Comparison of ENCODE assay signal across 17 cellular contexts in the genomic region with DNA sequence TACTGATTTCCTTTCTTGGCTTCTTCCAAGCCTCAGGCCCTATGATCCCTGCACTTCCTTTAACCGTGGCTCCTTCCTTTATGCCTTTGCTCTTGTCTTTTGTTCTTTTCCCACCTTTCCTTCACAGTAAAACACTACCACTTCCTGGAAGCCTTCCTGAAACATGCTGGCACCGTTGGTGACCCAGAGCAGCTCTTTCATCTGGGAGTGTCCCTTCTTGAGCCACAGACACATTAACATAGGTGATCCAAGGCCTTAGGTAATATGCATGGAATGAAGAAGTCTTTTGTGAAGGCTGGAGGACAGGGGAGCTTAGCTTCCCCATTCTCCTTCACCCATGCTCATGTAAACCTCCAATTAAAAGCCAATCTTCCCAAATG. TPM values are rescaled to one million over a fixed set of nuclear protein-coding genes. Genes with fewer than 3 reads are reported as not detected.
DNase-seq lines count a peak whose midpoint lies in the region; ATAC-seq, FAIRE-seq and TF ChIP-seq lines count a peak whose summit lies in the region.
"Had no signal": no experiment of that assay in that cellular context is flagged by ENCODE, and none has a peak within 500 bp of the region (broad histone marks: within the 10 kb centered on the region; RNA-seq: fewer than 3 reads in every experiment).

No MANE protein-coding gene starts in this region.

- no peak overlapping the region for H3K4me2 ChIP-seq in H1 (ENCODE audit: insufficient read depth in 1 of 2, low read depth in 2 of 2, low read length in 2 of 2)

- WGBS in H1 (ENCODE audit: extremely low coverage in 1 of 2, insufficient coverage in 1 of 2, insufficient read length in 1 of 2, insufficient replicate concordance in 2 of 2, low coverage in 1 of 2, low lambda C conversion rate in 2 of 2, missing lambda C conversion rate in 1 of 2), 2 experiments, result 80% methylated on average over 2 of the region's 2 CpGs; no CpG with 5 or more reads in 1 of the 2 experiments

- H3K23ac ChIP-seq in H1 (ENCODE audit: insufficient read length), result no peak overlapping the region

- no peak overlapping the region for H2BK120ac ChIP-seq in H1 (replicated peaks; ENCODE audit: low read depth, low read length)

- H3K18ac ChIP-seq in H1 (ENCODE audit: extremely low read depth, low read length), result peak overlapping the region; percentile 72; the same call in 1 of the 2 replicates

- H3K9me3 ChIP-seq in Panc1 (ENCODE audit: control insufficient read depth, insufficient read depth, low read depth, low read length) (no peaks in the 10 kb centered on the region), H1 (ENCODE audit: insufficient read depth in 2 of 2, low read depth in 1 of 2, low read length in 1 of 2) (no peaks in the 10 kb centered on the region), thoracic aorta (no peaks in the 10 kb centered on the region)

- POLR2A ChIA-PET in Panc1 (lab: Charles Lee), result interaction anchor here (1.2 kb wide), 1 partner anchor 30 kb away, joined by 3 read pairs; no protein-coding TSS in a partner anchor
- POLR2A ChIA-PET in H1 (lab: Charles Lee; ENCODE audit: partially characterized antibody), result interaction anchor here (0.9 to 43.9 kb wide), 4 partner anchors 9 to 31 kb away, joined by 3 to 1731 read pairs (median 8); partner anchors contain the start of gene AMOTL2

- intact Hi-C loops in Panc1 (cut with micrococcal nuclease; ENCODE audit: unreplicated experiment), result no loop called here

- H3K4me1 ChIP-seq in Panc1 (ENCODE audit: control insufficient read depth, insufficient read depth, low read length), result peaks cover 55% of the 10 kb centered on the region
- peaks cover 6 to 26% (median 13%) of the 10 kb centered on the region in 4 experiments for H3K4me1 ChIP-seq in H1 (replicated peaks in 1 of 4; ENCODE audit: control insufficient read depth in 3 of 4, insufficient read depth in 4 of 4, low read length in 3 of 4)
- H3K4me1 ChIP-seq in thoracic aorta (ENCODE audit: control insufficient read depth in 1 of 2, low read depth in 2 of 2), result peaks cover 47 to 74% of the 10 kb centered on the region in 2 donors

- no peak for TF ChIP-seq RAD21 in H1 (IDR thresholded peaks at IDR 0.05 in 1 of 2, conservative IDR thresholded peaks at IDR 0.05 in 1 of 2; ENCODE audit: low read depth in 2 of 2, low read length in 2 of 2)

- no peak overlapping the region for H4K91ac ChIP-seq in H1 (replicated peaks; ENCODE audit: insufficient read length, low read length)

- no peak overlapping the region for H3K4ac ChIP-seq in H1 (replicated peaks; ENCODE audit: insufficient read length, low read depth, low read length)

- H3K36me3 Mint-ChIP-seq in activated T-cell treated with anti-CD3 and anti-CD28 coated beads, Interleukin-2, amount 50 U/mL, for 72 hours (ENCODE audit: insufficient read depth in 2 of 2), result no peaks in the 10 kb centered on the region
- H3K36me3 Mint-ChIP-seq: CD14-positive monocyte; memory B cell; stimulated activated memory B cell treated with anti-CD40 and anti-IgM and Interleukin-4, amounts not matched to agents 10 μg/mL and 1 μg/mL and 100 μg/mL, for 72 hours had no signal

- H3K4me3 Mint-ChIP-seq in activated T-cell treated with anti-CD3 and anti-CD28 coated beads, Interleukin-2, amount 50 U/mL, for 72 hours, result no peak overlapping the region
- H3K4me3 Mint-ChIP-seq: CD14-positive monocyte; memory B cell; stimulated activated memory B cell treated with anti-CD40 and anti-IgM and Interleukin-4, amounts not matched to agents 10 μg/mL and 1 μg/mL and 100 μg/mL, for 72 hours had no signal

- H2BK5ac ChIP-seq in H1 (ENCODE audit: low read depth, low read length), result peak overlapping the region; percentile 77; the same call in 1 of the 2 replicates

- H3K4me3 ChIP-seq in Panc1 (ENCODE audit: low read depth in 2 of 2, low read length in 2 of 2) (no peak overlapping the region), H1 (ENCODE audit: extremely low read depth in 1 of 4, insufficient read depth in 2 of 4, low read depth in 3 of 4, low read length in 4 of 4) (no peak overlapping the region), thoracic aorta (no peak overlapping the region)

- H3K79me2 ChIP-seq in H1 (ENCODE audit: control insufficient read depth in 1 of 2, insufficient read depth in 2 of 2, low read length in 2 of 2), result no peaks in the 10 kb centered on the region

- H3K23me2 ChIP-seq in H1 (ENCODE audit: low read depth, low read length), result no peaks in the 10 kb centered on the region

- H4K8ac ChIP-seq in H1 (ENCODE audit: extremely low read depth, insufficient read depth, low read length), result no peak overlapping the region

- no peak overlapping the region for H2AFZ ChIP-seq in H1 (ENCODE audit: low read length)

- no peak overlapping the region for H3K27ac Mint-ChIP-seq in activated T-cell treated with anti-CD3 and anti-CD28 coated beads, Interleukin-2, amount 50 U/mL, for 72 hours
- H3K27ac Mint-ChIP-seq: CD14-positive monocyte; memory B cell; progenitor cell of endocrine pancreas; stimulated activated memory B cell treated with anti-CD40 and anti-IgM and Interleukin-4, amounts not matched to agents 10 μg/mL and 1 μg/mL and 100 μg/mL, for 72 hours had no signal

- no peaks in the 10 kb centered on the region for H3K27me3 ChIP-seq in Panc1 (ENCODE audit: control insufficient read depth, insufficient read depth, low read length)
- H3K27me3 ChIP-seq in H1 (replicated peaks in 1 of 4; ENCODE audit: control insufficient read depth in 3 of 4, extremely low read depth in 1 of 4, insufficient read depth in 3 of 4, low read length in 3 of 4), result no peaks in the 10 kb centered on the region
- H3K27me3 ChIP-seq in thoracic aorta (replicated peaks; ENCODE audit: insufficient read depth), result no peaks in the 10 kb centered on the region

- H3K14ac ChIP-seq in H1 (ENCODE audit: insufficient read length), result no peak overlapping the region

- 0 out of 2 replicates have a peak overlapping the region, but pooled peaks have one; percentile 25 for H2BK20ac ChIP-seq in H1 (ENCODE audit: low read length)

- H2BK12ac ChIP-seq in H1 (ENCODE audit: low read depth, low read length), result peak overlapping the region; percentile 96; the same call in 1 of the 2 replicates

- no peaks in the 10 kb centered on the region for H3K27me3 Mint-ChIP-seq in activated T-cell treated with anti-CD3 and anti-CD28 coated beads, Interleukin-2, amount 50 U/mL, for 72 hours (ENCODE audit: low read depth)

- TF ChIP-seq POLR2A in H1 (IDR thresholded peaks at IDR 0.05; ENCODE audit: control extremely low read depth in 1 of 2, low read depth in 2 of 2, low read length in 2 of 2), result no peak

- H3K79me1 ChIP-seq in H1 (ENCODE audit: low read depth, low read length), result no peaks in the 10 kb centered on the region

- H2AK5ac ChIP-seq in H1 (ENCODE audit: low read depth, low read length), result no peak overlapping the region; the same call in 1 of the 2 replicates

- CTCF ChIA-PET in Panc1 (lab: Charles Lee) (no interaction called here), H1 (lab: Charles Lee; ENCODE audit: partially characterized antibody) (interaction anchor here (0.9 to 6.0 kb wide), 9 partner anchors 11 to 142 kb away, joined by 3 to 31 read pairs (median 4); no protein-coding TSS in a partner anchor)

- in situ Hi-C loops in Panc1 (cut with HindIII; ENCODE audit: low pct_unique_long_range_greater_than_20kb, low sequenced_read_pairs), result no loop called here

- no peak for TF ChIP-seq CTCF in Panc1 (IDR thresholded peaks at IDR 0.05)
- TF ChIP-seq CTCF in H1 (IDR thresholded peaks at IDR 0.05; ENCODE audit: control extremely low read depth in 1 of 3, insufficient read depth in 1 of 3, low read depth in 1 of 3, low read length in 3 of 3), result no peak
- no peak for TF ChIP-seq CTCF in thoracic aorta (IDR thresholded peaks at IDR 0.05)

- H3K27ac ChIP-seq in Panc1 (ENCODE audit: low read length), result peak overlapping the region; percentile 88
- H3K27ac ChIP-seq in H1 (ENCODE audit: low read depth, low read length), result no peak overlapping the region
- peak overlapping the region; percentile 86 to 87 for H3K27ac ChIP-seq in thoracic aorta

- H3K36me3 ChIP-seq in Panc1 (ENCODE audit: control insufficient read depth, insufficient read depth, low read length), result no peaks in the 10 kb centered on the region
- no peaks in the 10 kb centered on the region for H3K36me3 ChIP-seq in H1 (ENCODE audit: control insufficient read depth in 2 of 4, insufficient read depth in 4 of 4, low read length in 3 of 4)
- H3K36me3 ChIP-seq in thoracic aorta, result no peaks in the 10 kb centered on the region

- H4K20me1 ChIP-seq in H1 (replicated peaks in 1 of 2; ENCODE audit: control insufficient read depth in 1 of 2, insufficient read depth in 2 of 2, low read length in 2 of 2), result no peaks in the 10 kb centered on the region

- no peak overlapping the region for H4K5ac ChIP-seq in H1 (ENCODE audit: insufficient read length, low read depth, low read length)

- no peaks in the 10 kb centered on the region for H3K4me1 Mint-ChIP-seq in activated T-cell treated with anti-CD3 and anti-CD28 coated beads, Interleukin-2, amount 50 U/mL, for 72 hours (ENCODE audit: low read depth)
- H3K4me1 Mint-ChIP-seq: CD14-positive monocyte; memory B cell; stimulated activated memory B cell treated with anti-CD40 and anti-IgM and Interleukin-4, amounts not matched to agents 10 μg/mL and 1 μg/mL and 100 μg/mL, for 72 hours had no signal

- ATAC-seq in Panc1 (no peak), thoracic aorta (ENCODE audit: insufficient number of reproducible peaks, low FRiP score, low read depth) (no peak), HG03135 (IDR thresholded peaks at IDR 0.05; ENCODE audit: unreplicated experiment) (no peak)
- ATAC-seq in activated T-cell treated with anti-CD3 and anti-CD28 coated beads, Interleukin-2, amount 50 U/mL, for 72 hours (replicated peaks in 1 of 2), result no peak
- ATAC-seq: stimulated activated memory B cell treated with anti-CD40 and anti-IgM and Interleukin-4, amounts not matched to agents 10 μg/mL and 1 μg/mL and 100 μg/mL, for 72 hours had no signal

- no peak overlapping the region for H3K56ac ChIP-seq in H1 (replicated peaks; ENCODE audit: insufficient read length, low read depth, low read length)

- no TSS peak for BruUV-seq in Panc1 (replicated peaks; lab: Mats Ljungman, UMichigan)

- DNase-seq in Panc1 (ENCODE audit: low read depth, low spot score) (no peak), H1 (ENCODE audit: low read depth in 1 of 2, low spot score in 2 of 2) (no peak), mucosa of gallbladder (ENCODE audit: low spot score) (peak; percentile 61), thoracic aorta (ENCODE audit: low spot score) (no peak), DMS79 (lab: John Stamatoyannopoulos, UW) (no peak)
- DNase-seq in activated T-cell treated with anti-CD3 and anti-CD28 coated beads, Interleukin-2, amount 50 U/mL, for 72 hours, result no peak
- DNase-seq: MV-4-11; stimulated activated CD4-positive, alpha-beta T cell treated with anti-CD3 and anti-CD28 coated beads, Interleukin-4, amount 100 ng/mL, for 24 hours; T-helper 9 cell had no signal

- no peaks in the 10 kb centered on the region for H3K9me3 Mint-ChIP-seq in activated T-cell treated with anti-CD3 and anti-CD28 coated beads, Interleukin-2, amount 50 U/mL, for 72 hours
- H3K9me3 Mint-ChIP-seq: CD14-positive monocyte; memory B cell; stimulated activated memory B cell treated with anti-CD40 and anti-IgM and Interleukin-4, amounts not matched to agents 10 μg/mL and 1 μg/mL and 100 μg/mL, for 72 hours had no signal

- no peak for TF ChIP-seq EP300 in H1 (IDR thresholded peaks at IDR 0.05; ENCODE audit: borderline replicate concordance in 1 of 2, low read depth in 2 of 2, low read length in 2 of 2)

- H2BK15ac ChIP-seq in H1 (ENCODE audit: low read length), result 0 out of 2 replicates have a peak overlapping the region, but pooled peaks have one; percentile 1

- no peak for FAIRE-seq in H1 (lab: Jason Lieb, UNC)
- FAIRE-seq: endometrium, G401.6 had no signal

- no peak overlapping the region for H3K9ac ChIP-seq in H1 (replicated peaks in 1 of 4; ENCODE audit: extremely low read depth in 1 of 4, low read depth in 3 of 4, low read length in 3 of 4)

RNA-seq across cellular contexts. Expression of gene AMOTL2, which starts 39.4 kb away (rescaled TPM):
- total RNA-seq in Panc1 (2021; ENCODE audit: unreplicated experiment) (146 TPM), mucosa of gallbladder (129 TPM), thoracic aorta (100 to 1,000 TPM in 1 of 2 donors, 10 to 100 TPM in 1; 62.4 to 161 TPM)
- polyA plus RNA-seq in Panc1 (2012; ENCODE audit: insufficient read length), result 73.2 TPM
- 60.3 and 63.7 TPM in 2 replicates for total RNA-seq in H1 (2021; fragmentation: NEBNext Ultra II Directional; extraction: Animal tissue kit (Norgen Biotek cat#: 25700))
- 19.0 and 33.5 TPM in 2 replicates for polyA plus RNA-seq in H1 (2011; rRNA removed)
- 31.5 TPM for polyA plus RNA-seq in H1 (2011; cell fraction: cytosol; rRNA removed)
- polyA plus RNA-seq in H1 (2011; cell fraction: nucleus; rRNA removed), result 61.9 TPM
- 19.2 to 24.1 TPM (median 20.7 TPM) in 4 replicates for polyA plus RNA-seq in H1 (2012, experiment 1 of 2)
- polyA plus RNA-seq in H1 (2012, experiment 2 of 2), result 17.1 TPM
- 18.6 TPM for polyA plus RNA-seq in H1 (2013, experiment 1 of 2)
- 17.2 TPM for polyA plus RNA-seq in H1 (2013, experiment 2 of 2)
- polyA minus RNA-seq in H1 (2011; rRNA and poly(A)+ RNA removed), result 34.9 and 37.0 TPM in 2 replicates
- 31.9 TPM for polyA minus RNA-seq in H1 (2011; cell fraction: cytosol; rRNA and poly(A)+ RNA removed)
- 103 TPM for polyA minus RNA-seq in H1 (2011; cell fraction: nucleus; rRNA and poly(A)+ RNA removed)
- total RNA-seq in activated T-cell treated with anti-CD3 and anti-CD28 coated beads, Interleukin-2, amount 50 U/mL, for 72 hours, result under 1 TPM in 1 of 2 donors, not detected in 1; 0.07 TPM
- total RNA-seq: OCI-LY7 had no signal
- polyA plus RNA-seq: CD14-positive monocyte had no signal

Comparison
In these comparisons a context has a peak if more than half of its experiments do, and no peak if none do; other contexts are left out.
1. RNA of gene AMOTL2, which starts 39.4 kb away (total RNA-seq): 62.4 to 161 TPM in thoracic aorta, 146 TPM in Panc1 (single experiment), 129 TPM in mucosa of gallbladder (single experiment) and 60.3 to 63.7 TPM in H1; 0.07 TPM in activated T-cell treated with anti-CD3 and anti-CD28 coated beads, Interleukin-2, amount 50 U/mL, for 72 hours; every median in the first group is over 10 times any median in the second.